Comparison of ENCODE assay signal across 2 cellular contexts in the genomic region with DNA sequence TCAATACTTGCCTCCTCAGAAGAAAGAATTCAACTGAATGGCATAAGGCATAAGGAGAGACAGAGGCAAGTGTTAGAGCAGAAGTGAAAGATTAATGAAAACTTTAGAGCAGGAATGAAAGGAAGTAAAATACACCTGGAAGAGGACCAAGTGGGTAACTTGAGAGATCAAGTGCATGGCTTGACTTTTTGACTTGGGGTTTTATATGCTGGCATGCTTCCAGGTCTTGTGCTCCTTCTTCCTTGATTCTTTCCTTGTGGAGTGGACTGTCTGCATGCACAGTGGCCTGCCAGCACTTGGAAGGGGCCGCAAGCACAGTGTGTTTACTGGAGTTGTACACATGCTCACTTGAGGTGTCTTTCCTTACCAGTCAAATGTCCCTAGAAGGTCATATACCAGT.
TF ChIP-seq lines count a peak whose summit lies in the region.

No MANE protein-coding gene starts in this region.

TF ChIP-seq in GM23338, 12 proteins besides CTCF, POLR2A, EP300 and RAD21:
- TF ChIP-seq, protein P1, sequence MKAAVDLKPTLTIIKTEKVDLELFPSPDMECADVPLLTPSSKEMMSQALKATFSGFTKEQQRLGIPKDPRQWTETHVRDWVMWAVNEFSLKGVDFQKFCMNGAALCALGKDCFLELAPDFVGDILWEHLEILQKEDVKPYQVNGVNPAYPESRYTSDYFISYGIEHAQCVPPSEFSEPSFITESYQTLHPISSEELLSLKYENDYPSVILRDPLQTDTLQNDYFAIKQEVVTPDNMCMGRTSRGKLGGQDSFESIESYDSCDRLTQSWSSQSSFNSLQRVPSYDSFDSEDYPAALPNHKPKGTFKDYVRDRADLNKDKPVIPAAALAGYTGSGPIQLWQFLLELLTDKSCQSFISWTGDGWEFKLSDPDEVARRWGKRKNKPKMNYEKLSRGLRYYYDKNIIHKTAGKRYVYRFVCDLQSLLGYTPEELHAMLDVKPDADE (IDR thresholded peaks at IDR 0.05) = no peak
- TF ChIP-seq JUNB (IDR thresholded peaks at IDR 0.05; ENCODE audit: unreplicated experiment) = no peak

TF ChIP-seq in H1, 55 proteins besides CTCF, POLR2A, EP300 and RAD21:
- TF ChIP-seq KDM1A (IDR thresholded peaks at IDR 0.05; ENCODE audit: borderline replicate concordance, low read length) (no peak), HDAC6 (IDR thresholded peaks at IDR 0.05; ENCODE audit: low read depth, low read length) (no peak), SIX5 (IDR thresholded peaks at IDR 0.05; ENCODE audit: low read depth, low read length) (no peak), SP4 (IDR thresholded peaks at IDR 0.05; ENCODE audit: low read length) (no peak), CBX5 (IDR thresholded peaks at IDR 0.05; ENCODE audit: low read depth, low read length) (no peak), GTF2F1 (IDR thresholded peaks at IDR 0.05; ENCODE audit: borderline replicate concordance, low read depth, low read length) (no peak)
- TF ChIP-seq, protein P2, sequence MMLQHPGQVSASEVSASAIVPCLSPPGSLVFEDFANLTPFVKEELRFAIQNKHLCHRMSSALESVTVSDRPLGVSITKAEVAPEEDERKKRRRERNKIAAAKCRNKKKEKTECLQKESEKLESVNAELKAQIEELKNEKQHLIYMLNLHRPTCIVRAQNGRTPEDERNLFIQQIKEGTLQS (IDR thresholded peaks at IDR 0.05; ENCODE audit: insufficient read depth, low read depth, low read length) = no peak
- TF ChIP-seq, protein P3, sequence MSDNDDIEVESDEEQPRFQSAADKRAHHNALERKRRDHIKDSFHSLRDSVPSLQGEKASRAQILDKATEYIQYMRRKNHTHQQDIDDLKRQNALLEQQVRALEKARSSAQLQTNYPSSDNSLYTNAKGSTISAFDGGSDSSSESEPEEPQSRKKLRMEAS (IDR thresholded peaks at IDR 0.05) = no peak
